In genomic region chr10:119596537-119597404, GRCh38 we compare ENCODE assay signal across 8 cellular contexts. TPM values are rescaled to one million over a fixed set of nuclear protein-coding genes. Genes with fewer than 3 reads are reported as not detected.
DNase-seq lines count a peak whose midpoint lies in the region; ATAC-seq and TF ChIP-seq lines count a peak whose summit lies in the region.

A gene with protein sequence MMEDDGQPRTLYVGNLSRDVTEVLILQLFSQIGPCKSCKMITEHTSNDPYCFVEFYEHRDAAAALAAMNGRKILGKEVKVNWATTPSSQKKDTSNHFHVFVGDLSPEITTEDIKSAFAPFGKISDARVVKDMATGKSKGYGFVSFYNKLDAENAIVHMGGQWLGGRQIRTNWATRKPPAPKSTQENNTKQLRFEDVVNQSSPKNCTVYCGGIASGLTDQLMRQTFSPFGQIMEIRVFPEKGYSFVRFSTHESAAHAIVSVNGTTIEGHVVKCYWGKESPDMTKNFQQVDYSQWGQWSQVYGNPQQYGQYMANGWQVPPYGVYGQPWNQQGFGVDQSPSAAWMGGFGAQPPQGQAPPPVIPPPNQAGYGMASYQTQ (minus strand): TSS chr10:119596964. CDS start chr10:119596465, 499 bp downstream.

- peak within 1 kb of the TSS; percentile 77 to 93 for H3K4me3 ChIP-seq in prostate gland
- H3K4me3 ChIP-seq in urinary bladder (ENCODE audit: low read depth, low read length), result peak within 1 kb of the TSS; percentile 93

- intact Hi-C loops in T-helper 2 cell treated with Interferon-gamma antibody and Interleukin-4, amounts not matched to agents 100 ng/mL and 5 ng/mL, for 36 hours (cut with micrococcal nuclease), result loop anchor here (1.0 to 10.0 kb wide), 9 partner anchors 46 to 842 kb away; partner anchors contain the start of genes BAG3, CACUL1, DENND10 and GRK5
- intact Hi-C loops in left ventricle myocardium superior (cut with micrococcal nuclease), result no loop called here
- intact Hi-C loops in prostate gland (cut with DNase I), result loop anchor here (5.0 kb wide), 2 partner anchors 56 to 276 kb away; partner anchors contain the start of genes BAG3 and MCMBP

- DNase-seq in NCI-H187 treated with DMSO at 0.1 percent for 48 hours (lab: John Stamatoyannopoulos, UW) (peak; percentile 91), anterior cingulate cortex (lab: John Stamatoyannopoulos, UW) (peak; percentile 92 to 99 (median 98)), left ventricle myocardium superior (peak; percentile 98), prostate gland (ENCODE audit: low spot score) (peak; percentile 99)

- WGBS in prostate gland, result under 1% methylated on average over 66 of the region's 66 CpGs
- WGBS in urinary bladder, result under 1% methylated on average over 66 of the region's 66 CpGs

- no peaks in the 10 kb centered on the region for H3K27me3 ChIP-seq in prostate gland (replicated peaks; ENCODE audit: insufficient read depth)

- H3K27ac ChIP-seq in prostate gland (peak within 1 kb of the TSS; percentile 99), urinary bladder (ENCODE audit: low read depth) (peak within 1 kb of the TSS; percentile 95)

- ATAC-seq in GM18499 (IDR thresholded peaks at IDR 0.05; ENCODE audit: insufficient read depth, unreplicated experiment), result peak; percentile 83
- ATAC-seq in HG02943 (IDR thresholded peaks at IDR 0.05; ENCODE audit: low read depth, unreplicated experiment), result peak; percentile 88
- peak; percentile 93 for ATAC-seq in left ventricle myocardium superior

- no peaks in the 10 kb centered on the region for H3K9me3 ChIP-seq in prostate gland

- TF ChIP-seq CTCF in prostate gland (IDR thresholded peaks at IDR 0.05), result peak in 1 of 4 experiments; percentile 18

- peaks cover 7% of the 10 kb centered on the region for H3K4me1 ChIP-seq in prostate gland (replicated peaks)
- H3K4me1 ChIP-seq in urinary bladder (ENCODE audit: insufficient read depth), result no peaks in the 10 kb centered on the region

- TF ChIP-seq POLR2A in prostate gland (IDR thresholded peaks at IDR 0.05), result peak; percentile 71

- H3K36me3 ChIP-seq in prostate gland, result no peaks in the 10 kb centered on the region
- H3K36me3 ChIP-seq in urinary bladder (ENCODE audit: insufficient read depth), result no peaks in the 10 kb centered on the region

RNA-seq across cellular contexts. Expression of the gene that starts here (rescaled TPM):
- total RNA-seq in T-helper 2 cell treated with Interferon-gamma antibody and Interleukin-4, amounts not matched to agents 100 ng/mL and 5 ng/mL, for 36 hours, result 162 and 166 TPM in 2 replicates
- 78.1 TPM for total RNA-seq in left ventricle myocardium superior
- 10 to 100 TPM; 68.7 to 74.3 TPM for total RNA-seq in prostate gland
- total RNA-seq in urinary bladder, result 167 TPM
- 48.6 TPM for polyA plus RNA-seq in urinary bladder

Comparison
In these comparisons a context has a peak if more than half of its experiments do, and no peak if none do; other contexts are left out.
1. Peak in every context shown above with its lines: DNase-seq, ATAC-seq, H3K4me3 ChIP-seq and H3K27ac ChIP-seq.